In the genomic region with DNA sequence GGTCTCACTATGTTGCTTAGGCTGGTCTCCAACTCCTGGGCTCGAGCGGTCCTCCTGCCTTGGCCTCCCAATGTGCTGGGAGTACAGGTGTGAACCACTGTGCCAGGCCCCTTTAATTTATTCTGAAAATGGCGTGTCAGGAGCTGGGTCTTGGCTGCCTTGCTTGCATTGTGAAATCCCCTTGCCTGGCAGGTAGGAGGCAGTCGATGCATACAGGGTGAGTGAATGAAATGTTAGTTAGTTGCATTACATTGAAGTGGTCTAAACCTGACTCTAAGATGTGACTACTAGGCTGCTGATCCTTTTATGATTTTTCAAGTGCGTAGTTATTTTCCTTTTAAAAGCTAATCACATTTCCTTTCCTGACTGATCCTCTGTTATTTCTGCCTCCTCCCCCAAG, we compare ENCODE assay signal across 1 cellular context.
TF ChIP-seq lines count a peak whose summit lies in the region.

No MANE protein-coding gene starts in this region.

TF ChIP-seq in endothelial cell of umbilical vein, 7 proteins besides CTCF, POLR2A, EP300 and RAD21:
- TF ChIP-seq MYC (IDR thresholded peaks at IDR 0.05; ENCODE audit: low read depth, low read length) (no peak), POLR2AphosphoS5 (IDR thresholded peaks at IDR 0.05; ENCODE audit: insufficient read depth, low read depth, low read length) (no peak), JUN (IDR thresholded peaks at IDR 0.05; ENCODE audit: borderline replicate concordance, insufficient read depth, insufficient read length, low read depth) (no peak), GATA2 (IDR thresholded peaks at IDR 0.05; ENCODE audit: insufficient read depth, insufficient read length, low read depth, low read length) (no peak)
- TF ChIP-seq, protein P1, sequence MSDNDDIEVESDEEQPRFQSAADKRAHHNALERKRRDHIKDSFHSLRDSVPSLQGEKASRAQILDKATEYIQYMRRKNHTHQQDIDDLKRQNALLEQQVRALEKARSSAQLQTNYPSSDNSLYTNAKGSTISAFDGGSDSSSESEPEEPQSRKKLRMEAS (IDR thresholded peaks at IDR 0.05; ENCODE audit: insufficient read depth, insufficient read length): no peak
